In genomic region chr19:48994035-48994386, GRCh38 we compare ENCODE assay signal across 8 cellular contexts. TPM values are rescaled to one million over a fixed set of nuclear protein-coding genes. Genes with fewer than 3 reads are reported as not detected.
DNase-seq lines count a peak whose midpoint lies in the region; ATAC-seq, FAIRE-seq and TF ChIP-seq lines count a peak whose summit lies in the region.

No MANE protein-coding gene starts in this region.

- H3K9ac ChIP-seq in endothelial cell of umbilical vein (replicated peaks; ENCODE audit: extremely low read depth, insufficient read depth, low read length) = peak overlapping the region; percentile 75

- ATAC-seq in HG02623 (IDR thresholded peaks at IDR 0.05; ENCODE audit: unreplicated experiment) (no peak), GM21526 (IDR thresholded peaks at IDR 0.05; ENCODE audit: low FRiP score, unreplicated experiment) (no peak), GM21737 (IDR thresholded peaks at IDR 0.05; ENCODE audit: unreplicated experiment) (no peak)

- H3K27me3 ChIP-seq in Caco-2 (replicated peaks; ENCODE audit: control insufficient read depth, insufficient read depth, low read length) = no peaks in the 10 kb centered on the region
- H3K27me3 ChIP-seq in endothelial cell of umbilical vein (ENCODE audit: control insufficient read depth in 2 of 2, insufficient read depth in 2 of 2, low read length in 2 of 2) = no peaks in the 10 kb centered on the region

- H3K79me2 ChIP-seq in OCI-LY7 (ENCODE audit: insufficient read depth, low read depth, low read length) (peaks cover 61% of the 10 kb centered on the region), endothelial cell of umbilical vein (ENCODE audit: control insufficient read depth, insufficient read depth, low read length) (peaks cover 59% of the 10 kb centered on the region)

- H3K9me1 ChIP-seq in endothelial cell of umbilical vein (replicated peaks; ENCODE audit: control insufficient read depth, extremely low read depth, insufficient read depth, low read length) = no peaks in the 10 kb centered on the region

- H3K27me3 Mint-ChIP-seq in Caco-2 (ENCODE audit: insufficient read depth, unreplicated experiment) = no peaks in the 10 kb centered on the region
- H3K27me3 Mint-ChIP-seq in osteocyte (ENCODE audit: unreplicated experiment) = no peaks in the 10 kb centered on the region

- POLR2A ChIA-PET in Caco-2 (lab: Charles Lee) = interaction anchor here (0.6 to 2.5 kb wide), 14 partner anchors 10 to 458 kb away, joined by 3 to 16 read pairs (median 8); partner anchors contain the start of genes FTL, NTF4, PIH1D1 and PPP1R15A
- POLR2A ChIA-PET in OCI-LY7 (lab: Charles Lee) = interaction anchor here (1.0 to 1.5 kb wide), 6 partner anchors 11 to 183 kb away, joined by 3 to 7 read pairs (median 4); partner anchors contain the start of genes BAX and BCAT2
- POLR2A ChIA-PET in endothelial cell of umbilical vein (lab: Charles Lee) = interaction anchor here (1.2 to 1.5 kb wide), 3 partner anchors 17 to 375 kb away, joined by 3 to 6 read pairs (median 3); partner anchors contain the start of genes RPL18 and SPHK2

- no peaks in the 10 kb centered on the region for H3K9me3 ChIP-seq in Caco-2
- H3K9me3 ChIP-seq in OCI-LY7 (ENCODE audit: low read length) = no peaks in the 10 kb centered on the region
- H3K9me3 ChIP-seq in endothelial cell of umbilical vein (replicated peaks; ENCODE audit: control insufficient read depth, insufficient read depth, low read length) = no peaks in the 10 kb centered on the region

- dilution Hi-C loops in endothelial cell of umbilical vein (cut with MboI; ENCODE audit: extremely low pct_ligation_motif_present, low sequenced_read_pairs) = no loop called here

- intact Hi-C loops in Caco-2 (cut with micrococcal nuclease; ENCODE audit: unreplicated experiment) (loop anchor here (5.0 to 10.0 kb wide), 2 partner anchors 78 to 231 kb away; partner anchors contain the start of gene KCNA7), OCI-LY7 (cut with micrococcal nuclease; ENCODE audit: unreplicated experiment) (no loop called here), endothelial cell of umbilical vein (cut with micrococcal nuclease) (loop anchor here (10.0 kb wide), 2 partner anchors 161 to 359 kb away; partner anchors contain the start of genes DBP, HRC and TRPM4)

- H3K4me1 Mint-ChIP-seq in Caco-2 (ENCODE audit: low read depth, unreplicated experiment) = peaks cover 20% of the 10 kb centered on the region
- H3K4me1 Mint-ChIP-seq in osteocyte (ENCODE audit: unreplicated experiment) = peaks cover 25% of the 10 kb centered on the region

- H3K4me2 ChIP-seq in OCI-LY7 (ENCODE audit: low read length) (peak overlapping the region; percentile 78), endothelial cell of umbilical vein (ENCODE audit: insufficient read depth, low read length) (peak overlapping the region; percentile 91)

- CTCF ChIA-PET in Caco-2 (lab: Charles Lee) (interaction anchor here (0.8 to 2.9 kb wide), 31 partner anchors 11 to 482 kb away, joined by 3 to 51 read pairs (median 7); partner anchors contain the start of genes ALDH16A1, BAX, CGB7 and DHDH), OCI-LY7 (lab: Charles Lee; ENCODE audit: unreplicated experiment) (interaction anchor here (0.6 to 1.3 kb wide), 3 partner anchors 26 to 178 kb away, joined by 3 to 4 read pairs (median 4); no protein-coding TSS in a partner anchor), endothelial cell of umbilical vein (lab: Charles Lee) (interaction anchor here (0.6 to 3.3 kb wide), 23 partner anchors 16 to 1125 kb away, joined by 3 to 41 read pairs (median 5); partner anchors contain the start of genes LIN7B and PPP1R15A)

- H4K20me1 ChIP-seq in OCI-LY7 (ENCODE audit: insufficient read depth, low read length) (peaks cover 4% of the 10 kb centered on the region; the same call in 1 of the 2 replicates), endothelial cell of umbilical vein (replicated peaks; ENCODE audit: control insufficient read depth, extremely low read depth, insufficient read depth, low read length) (no peaks in the 10 kb centered on the region)

- H3K36me3 ChIP-seq in Caco-2 (ENCODE audit: control insufficient read depth, insufficient read depth, low read length) (no peaks in the 10 kb centered on the region; the same call in 1 of the 2 replicates), OCI-LY7 (ENCODE audit: insufficient read depth, low read length) (peaks cover 32% of the 10 kb centered on the region), endothelial cell of umbilical vein (ENCODE audit: control insufficient read depth in 2 of 2, extremely low read depth in 1 of 2, insufficient read depth in 2 of 2, low read length in 2 of 2) (no peaks in the 10 kb centered on the region)

- TF ChIP-seq POLR2A in endothelial cell of umbilical vein (IDR thresholded peaks at IDR 0.05; ENCODE audit: low read depth, low read length) = no peak

- BruUV-seq in Caco-2 (replicated peaks; lab: Mats Ljungman, UMichigan) (TSS peak; percentile 64), OCI-LY7 (replicated peaks; lab: Mats Ljungman, UMichigan) (TSS peak; percentile 80), endothelial cell of umbilical vein (replicated peaks; lab: Mats Ljungman, UMichigan) (no TSS peak)

- H3K4me3 ChIP-seq in Caco-2 (ENCODE audit: low read depth, low read length) (peak overlapping the region; percentile 74), OCI-LY7 (ENCODE audit: low read depth, low read length, poor library complexity, severe bottlenecking) (peak overlapping the region; percentile 97), endothelial cell of umbilical vein (replicated peaks in 1 of 3; ENCODE audit: insufficient read depth in 1 of 3, low read depth in 1 of 3, low read length in 3 of 3) (peak overlapping the region; percentile 66 to 88 (median 79))

- H3K9me2 ChIP-seq in OCI-LY7 (ENCODE audit: insufficient read depth, low read length) = no peaks in the 10 kb centered on the region

- H3K4me1 ChIP-seq in Caco-2 (peaks cover 13% of the 10 kb centered on the region; the same call in 1 of the 2 replicates), OCI-LY7 (ENCODE audit: insufficient read depth, low read length, poor library complexity, severe bottlenecking) (peaks cover 21% of the 10 kb centered on the region), endothelial cell of umbilical vein (ENCODE audit: control insufficient read depth, extremely low read depth, insufficient read depth, low read length) (peaks cover 14% of the 10 kb centered on the region)

- H3K9me3 Mint-ChIP-seq in Caco-2 (ENCODE audit: unreplicated experiment) = no peaks in the 10 kb centered on the region
- no peaks in the 10 kb centered on the region for H3K9me3 Mint-ChIP-seq in osteocyte (ENCODE audit: unreplicated experiment)

- peaks cover 61% of the 10 kb centered on the region for H3K36me3 Mint-ChIP-seq in Caco-2 (ENCODE audit: insufficient read depth, unreplicated experiment)
- H3K36me3 Mint-ChIP-seq in osteocyte (ENCODE audit: unreplicated experiment) = peaks cover 7% of the 10 kb centered on the region

- H3K27ac ChIP-seq in OCI-LY7 (ENCODE audit: low read depth, low read length, poor library complexity, severe bottlenecking) (peak overlapping the region; percentile 77), endothelial cell of umbilical vein (ENCODE audit: insufficient read depth, low read depth, low read length) (peak overlapping the region; percentile 61)

- DNase-seq in Caco-2 = no peak
- no peak for DNase-seq in OCI-LY7 (ENCODE audit: low spot score)
- no peak for DNase-seq in endothelial cell of umbilical vein (ENCODE audit: low read depth, low spot score)
- DNase-seq in osteocyte (ENCODE audit: extremely low spot score, unreplicated experiment) = no peak
- no peak for DNase-seq in epidermal melanocyte (ENCODE audit: insufficient read length, low spot score)

- peak overlapping the region; percentile 99 for H3K4me3 Mint-ChIP-seq in Caco-2 (ENCODE audit: unreplicated experiment)
- H3K4me3 Mint-ChIP-seq in osteocyte (ENCODE audit: unreplicated experiment) = peak overlapping the region; percentile 94

- TF ChIP-seq CTCF in Caco-2 (IDR thresholded peaks at IDR 0.05; ENCODE audit: insufficient read depth in 1 of 2, low read depth in 1 of 2, low read length in 1 of 2, severe bottlenecking in 1 of 2, unreplicated experiment in 1 of 2) = no peak
- no peak for TF ChIP-seq CTCF in OCI-LY7 (conservative IDR thresholded peaks at IDR 0.05; ENCODE audit: low read length)
- TF ChIP-seq CTCF in endothelial cell of umbilical vein (IDR thresholded peaks at IDR 0.05; ENCODE audit: extremely low read depth in 1 of 2, insufficient read depth in 1 of 2, low read depth in 1 of 2, low read length in 2 of 2) = no peak
- TF ChIP-seq CTCF in osteocyte (IDR thresholded peaks at IDR 0.05) = no peak

- H3K27ac Mint-ChIP-seq in Caco-2 (ENCODE audit: unreplicated experiment) (peak overlapping the region; percentile 97), osteocyte (ENCODE audit: unreplicated experiment) (peak overlapping the region; percentile 98)

- H2AFZ ChIP-seq in OCI-LY7 (ENCODE audit: low read length) = peak overlapping the region; percentile 56; the same call in 1 of the 2 replicates
- H2AFZ ChIP-seq in endothelial cell of umbilical vein (ENCODE audit: low read depth, low read length) = peak overlapping the region; percentile 77

- FAIRE-seq in endothelial cell of umbilical vein (lab: Jason Lieb, UNC) = no peak

RNA-seq across cellular contexts. Expression of gene RUVBL2, which starts 0.3 kb away (rescaled TPM):
- total RNA-seq in Caco-2 (2022) = 165 and 172 TPM in 2 replicates
- 265 and 272 TPM in 2 replicates for total RNA-seq in OCI-LY7 (2014; rRNA removed; shearing (Covaris generic))
- 125 and 146 TPM in 2 replicates for total RNA-seq in OCI-LY7 (2022)
- total RNA-seq in endothelial cell of umbilical vein = 110 and 115 TPM in 2 replicates
- 185 and 200 TPM in 2 replicates for polyA plus RNA-seq in endothelial cell of umbilical vein
- 190 and 194 TPM in 2 replicates for polyA plus RNA-seq in endothelial cell of umbilical vein (2011; cell fraction: cytosol; rRNA removed)
- 192 and 197 TPM in 2 replicates for polyA plus RNA-seq in endothelial cell of umbilical vein (2011; cell fraction: nucleus; rRNA removed)
- 148 and 185 TPM in 2 replicates for polyA plus RNA-seq in endothelial cell of umbilical vein (2012)
- polyA minus RNA-seq in endothelial cell of umbilical vein = 106 and 142 TPM in 2 replicates
- polyA minus RNA-seq in endothelial cell of umbilical vein (2011; cell fraction: cytosol; rRNA and poly(A)+ RNA removed) = 189 TPM
- 39.0 and 64.7 TPM in 2 replicates for polyA minus RNA-seq in endothelial cell of umbilical vein (2011; cell fraction: nucleus; rRNA and poly(A)+ RNA removed)
- 61.2 and 64.2 TPM in 2 replicates for total RNA-seq in osteocyte

RNA-seq across cellular contexts. Expression of gene GYS1, which starts 0.9 kb away (rescaled TPM):
- total RNA-seq in Caco-2 (2022) (62.7 and 65.3 TPM in 2 replicates), OCI-LY7 (2022) (28.9 and 29.9 TPM in 2 replicates), endothelial cell of umbilical vein (53.9 and 58.9 TPM in 2 replicates), osteocyte (37.6 and 42.2 TPM in 2 replicates)
- 12.5 and 20.0 TPM in 2 replicates for total RNA-seq in OCI-LY7 (2014; rRNA removed; shearing (Covaris generic))
- polyA plus RNA-seq in endothelial cell of umbilical vein = 39.0 and 41.7 TPM in 2 replicates
- polyA plus RNA-seq in endothelial cell of umbilical vein (2011; cell fraction: cytosol; rRNA removed) = 28.7 and 31.3 TPM in 2 replicates
- polyA plus RNA-seq in endothelial cell of umbilical vein (2011; cell fraction: nucleus; rRNA removed) = 58.2 and 75.4 TPM in 2 replicates
- polyA plus RNA-seq in endothelial cell of umbilical vein (2012) = 57.7 and 64.6 TPM in 2 replicates
- 41.1 and 61.1 TPM in 2 replicates for polyA minus RNA-seq in endothelial cell of umbilical vein
- 38.7 TPM for polyA minus RNA-seq in endothelial cell of umbilical vein (2011; cell fraction: cytosol; rRNA and poly(A)+ RNA removed)
- polyA minus RNA-seq in endothelial cell of umbilical vein (2011; cell fraction: nucleus; rRNA and poly(A)+ RNA removed) = 26.9 and 29.9 TPM in 2 replicates

RNA-seq across cellular contexts. Expression of gene LHB, which starts 22.9 kb away (rescaled TPM):
- 0.68 TPM in 1 of 2 replicates, not detected in the other for total RNA-seq in Caco-2 (2022)
- total RNA-seq in OCI-LY7 (2014; rRNA removed; shearing (Covaris generic)) = 1.1 TPM in 1 of 2 replicates, not detected in the other
- not detected in 2 replicates for total RNA-seq in OCI-LY7 (2022)
- not detected in 2 replicates for total RNA-seq in endothelial cell of umbilical vein
- 1.3 and 1.4 TPM in 2 replicates for polyA plus RNA-seq in endothelial cell of umbilical vein
- 0.44 TPM in 1 of 2 replicates, not detected in the other for polyA plus RNA-seq in endothelial cell of umbilical vein (2011; cell fraction: cytosol; rRNA removed)
- 2.3 and 2.7 TPM in 2 replicates for polyA plus RNA-seq in endothelial cell of umbilical vein (2011; cell fraction: nucleus; rRNA removed)
- not detected in 2 replicates for polyA plus RNA-seq in endothelial cell of umbilical vein (2012)
- not detected in 2 replicates for polyA minus RNA-seq in endothelial cell of umbilical vein
- not detected for polyA minus RNA-seq in endothelial cell of umbilical vein (2011; cell fraction: cytosol; rRNA and poly(A)+ RNA removed)
- polyA minus RNA-seq in endothelial cell of umbilical vein (2011; cell fraction: nucleus; rRNA and poly(A)+ RNA removed) = not detected in 2 replicates
- total RNA-seq in osteocyte = not detected in 2 replicates

RNA-seq across cellular contexts. Expression of gene FTL, which starts 28.9 kb away (rescaled TPM):
- 2,542 and 2,963 TPM in 2 replicates for total RNA-seq in Caco-2 (2022)
- 562 and 602 TPM in 2 replicates for total RNA-seq in OCI-LY7 (2014; rRNA removed; shearing (Covaris generic))
- total RNA-seq in OCI-LY7 (2022) = 438 and 467 TPM in 2 replicates
- 1,636 and 1,937 TPM in 2 replicates for total RNA-seq in endothelial cell of umbilical vein
- polyA plus RNA-seq in endothelial cell of umbilical vein = 2,748 and 3,914 TPM in 2 replicates
- polyA plus RNA-seq in endothelial cell of umbilical vein (2011; cell fraction: cytosol; rRNA removed) = 1,662 and 2,128 TPM in 2 replicates
- polyA plus RNA-seq in endothelial cell of umbilical vein (2011; cell fraction: nucleus; rRNA removed) = 331 and 578 TPM in 2 replicates
- 2,261 and 3,115 TPM in 2 replicates for polyA plus RNA-seq in endothelial cell of umbilical vein (2012)
- polyA minus RNA-seq in endothelial cell of umbilical vein = 849 and 921 TPM in 2 replicates
- polyA minus RNA-seq in endothelial cell of umbilical vein (2011; cell fraction: cytosol; rRNA and poly(A)+ RNA removed) = 537 TPM
- 79.5 and 111 TPM in 2 replicates for polyA minus RNA-seq in endothelial cell of umbilical vein (2011; cell fraction: nucleus; rRNA and poly(A)+ RNA removed)
- total RNA-seq in osteocyte = 2,724 and 2,792 TPM in 2 replicates

RNA-seq across cellular contexts. Expression of gene CGB3, which starts 30.1 kb away (rescaled TPM):
- total RNA-seq in Caco-2 (2022) (not detected in 2 replicates), OCI-LY7 (2022) (not detected in 2 replicates), endothelial cell of umbilical vein (not detected in 2 replicates), osteocyte (not detected in 2 replicates)
- not detected in 2 replicates for total RNA-seq in OCI-LY7 (2014; rRNA removed; shearing (Covaris generic))
- not detected in 2 replicates for polyA plus RNA-seq in endothelial cell of umbilical vein
- polyA plus RNA-seq in endothelial cell of umbilical vein (2011; cell fraction: cytosol; rRNA removed) = not detected in 2 replicates
- not detected in 2 replicates for polyA plus RNA-seq in endothelial cell of umbilical vein (2011; cell fraction: nucleus; rRNA removed)
- polyA plus RNA-seq in endothelial cell of umbilical vein (2012) = not detected in 2 replicates
- not detected in 2 replicates for polyA minus RNA-seq in endothelial cell of umbilical vein
- not detected for polyA minus RNA-seq in endothelial cell of umbilical vein (2011; cell fraction: cytosol; rRNA and poly(A)+ RNA removed)
- not detected in 2 replicates for polyA minus RNA-seq in endothelial cell of umbilical vein (2011; cell fraction: nucleus; rRNA and poly(A)+ RNA removed)
